ENCODE assay signal across 16 cellular contexts in genomic region chr7:4734587-4735365, GRCh38. TPM values are rescaled to one million over a fixed set of nuclear protein-coding genes. Genes with fewer than 3 reads are reported as not detected.
A peak's percentile ranks its signal among the peaks of the same experiment; 100 is the strongest.
DNase-seq lines count a peak whose midpoint lies in the region; ATAC-seq, FAIRE-seq and TF ChIP-seq lines count a peak whose summit lies in the region.
"Had no signal": no experiment of that assay in that cellular context is flagged by ENCODE, and none has a peak within 500 bp of the region (broad histone marks: within the 10 kb centered on the region; RNA-seq: fewer than 3 reads in every experiment).

No MANE protein-coding gene starts in this region.

- H3F3A ChIP-seq in neural progenitor cell (ENCODE audit: low read depth): peaks cover 17% of the 10 kb centered on the region

- no peaks in the 10 kb centered on the region for H3K36me3 ChIP-seq in neural progenitor cell
- H3K36me3 ChIP-seq in BE2C: peaks cover 21% of the 10 kb centered on the region
- H3K36me3 ChIP-seq: esophagus muscularis mucosa had no signal

- peaks cover 3% of the 10 kb centered on the region for H3K27me3 Mint-ChIP-seq in neural progenitor cell (ENCODE audit: insufficient read depth, low read depth)

- no peak for TF ChIP-seq POLR2A in A549 (IDR thresholded peaks at IDR 0.05; ENCODE audit: low read length)

- no peak for TF ChIP-seq EP300 in A549 (IDR thresholded peaks at IDR 0.05)

- POLR2A ChIA-PET in A549 (lab: Yijun Ruan, JAX): no interaction called here
- POLR2A ChIA-PET in RWPE1 (lab: Yijun Ruan, JAX; ENCODE audit: low non-redundant PET): interaction anchor here (0.6 kb wide), 1 partner anchor 414 kb away, joined by 3 read pairs; no protein-coding TSS in a partner anchor

- H3K27ac ChIP-seq in A549: peak overlapping the region; percentile 21 to 99; a peak in 4 of 6 replicates
- peak overlapping the region; percentile 12 for H3K27ac ChIP-seq in RWPE1
- H3K27ac ChIP-seq in neural progenitor cell: no peak overlapping the region
- H3K27ac ChIP-seq: esophagus muscularis mucosa, hepatocyte had no signal

- intact Hi-C loops in Right ventricle myocardium superior (cut with DNase I): loop anchor here (5.0 kb wide), 1 partner anchor 52 kb away; the partner anchor contains the start of gene FOXK1

- H3K9ac ChIP-seq in neural progenitor cell: no peak overlapping the region

- peaks cover 48% of the 10 kb centered on the region for H3K4me1 Mint-ChIP-seq in neural progenitor cell

- H3K9me3 Mint-ChIP-seq in neural progenitor cell: no peaks in the 10 kb centered on the region

- DNase-seq in A549 (ENCODE audit: low read depth in 1 of 2, low spot score in 1 of 2) (no peak), RWPE1 (ENCODE audit: low spot score) (no peak), Right ventricle myocardium superior (no peak), neural progenitor cell (ENCODE audit: low spot score) (no peak), NCI-H1694 treated with DMSO at 0.1 percent for 48 hours (lab: John Stamatoyannopoulos, UW) (no peak), BE2C (no peak), activated gamma-delta T cell (lab: John Stamatoyannopoulos, UW) (no peak), HUDEP-2 (lab: John Stamatoyannopoulos, UW; ENCODE audit: unreplicated experiment in 76 of 76) (no peak)
- DNase-seq: IMR-90, left colon, NCI-H1092, NCI-H2171 treated with DMSO at 0.1 percent for 48 hours had no signal

- H3K4me3 ChIP-seq in A549 (no peak overlapping the region), neural progenitor cell (no peak overlapping the region), BE2C (ENCODE audit: low read depth, low read length) (no peak overlapping the region)
- H3K4me3 ChIP-seq: esophagus muscularis mucosa, hepatocyte had no signal

- WGBS in A549 (ENCODE audit: missing lambda C conversion rate): 90% methylated on average over 22 of the region's 24 CpGs

- H3K4me3 Mint-ChIP-seq in neural progenitor cell: peak overlapping the region; percentile 59

- peaks cover 86% of the 10 kb centered on the region for H4K20me1 ChIP-seq in neural progenitor cell (ENCODE audit: low read depth)

- no peak overlapping the region for H2AFZ ChIP-seq in neural progenitor cell (replicated peaks)
- H2AFZ ChIP-seq: hepatocyte had no signal

- TF ChIP-seq RAD21 in A549 (conservative IDR thresholded peaks at IDR 0.05 in 1 of 2, IDR thresholded peaks at IDR 0.05 in 1 of 2): no peak

- H3K9me3 ChIP-seq in A549 (no peaks in the 10 kb centered on the region), neural progenitor cell (ENCODE audit: low read depth) (no peaks in the 10 kb centered on the region), BE2C (no peaks in the 10 kb centered on the region)
- H3K9me3 ChIP-seq: esophagus muscularis mucosa had no signal

- peak overlapping the region; percentile 88 for H3K27ac Mint-ChIP-seq in neural progenitor cell

- no peak for ATAC-seq in A549
- peak; percentile 71 for ATAC-seq in Right ventricle myocardium superior (ENCODE audit: poor library complexity)
- ATAC-seq: left colon had no signal

- H3K4me2 ChIP-seq in A549 (no peak overlapping the region), neural progenitor cell (no peak overlapping the region)
- H3K4me2 ChIP-seq: hepatocyte had no signal

- peaks cover 12% of the 10 kb centered on the region for H3K79me2 ChIP-seq in neural progenitor cell (ENCODE audit: low read depth)

- CTCF ChIA-PET in A549 (lab: Yijun Ruan, JAX): interaction anchor here (0.5 to 3.7 kb wide), 9 partner anchors 8 to 481 kb away, joined by 3 to 20 read pairs (median 5); no protein-coding TSS in a partner anchor
- CTCF ChIA-PET in RWPE1 (lab: Yijun Ruan, JAX): interaction anchor here (0.9 kb wide), 1 partner anchor 20 kb away, joined by 3 read pairs; no protein-coding TSS in a partner anchor

- H3K4me1 ChIP-seq in A549: peaks cover 23% of the 10 kb centered on the region
- peaks cover 16% of the 10 kb centered on the region for H3K4me1 ChIP-seq in neural progenitor cell
- peaks cover 11% of the 10 kb centered on the region for H3K4me1 ChIP-seq in BE2C

- H3K27me3 ChIP-seq in neural progenitor cell (no peaks in the 10 kb centered on the region), BE2C (no peaks in the 10 kb centered on the region)
- H3K27me3 ChIP-seq: esophagus muscularis mucosa, hepatocyte had no signal

- TF ChIP-seq CTCF in A549 (IDR thresholded peaks at IDR 0.05) (no peak), RWPE1 (conservative IDR thresholded peaks at IDR 0.05; ENCODE audit: low read depth) (no peak), neural progenitor cell (IDR thresholded peaks at IDR 0.05) (no peak), BE2C (IDR thresholded peaks at IDR 0.05; ENCODE audit: low read depth, low read length) (no peak)

- peaks cover 26% of the 10 kb centered on the region for H3K36me3 Mint-ChIP-seq in neural progenitor cell

- no peak for FAIRE-seq in A549 (lab: Jason Lieb, UNC)
- FAIRE-seq: colon, H54 had no signal

TF ChIP-seq in A549, 52 proteins besides CTCF, POLR2A, EP300 and RAD21:
- TF ChIP-seq ZFP36 (IDR thresholded peaks at IDR 0.05; ENCODE audit: borderline replicate concordance, partially characterized antibody): no peak
- no peak for TF ChIP-seq USF2 (IDR thresholded peaks at IDR 0.05)
- no peak for TF ChIP-seq SMC3 (IDR thresholded peaks at IDR 0.05)
- no peak for TF ChIP-seq RFX5 (IDR thresholded peaks at IDR 0.05)
- TF ChIP-seq MAZ (IDR thresholded peaks at IDR 0.05; ENCODE audit: borderline replicate concordance, low read depth, low read length): no peak
- no peak for TF ChIP-seq CEBPB (IDR thresholded peaks at IDR 0.05)
- no peak for TF ChIP-seq REST (IDR thresholded peaks at IDR 0.05)
- no peak for TF ChIP-seq PHF8 (IDR thresholded peaks at IDR 0.05; ENCODE audit: borderline replicate concordance, low read depth)
- TF ChIP-seq CHD4 (IDR thresholded peaks at IDR 0.05; ENCODE audit: borderline replicate concordance): no peak
- TF ChIP-seq HEYL (CRISPR knock-in tag; IDR thresholded peaks at IDR 0.05): no peak
- no peak for TF ChIP-seq FOSL2 (IDR thresholded peaks at IDR 0.05)
- TF ChIP-seq FOSL2 (CRISPR knock-in tag; IDR thresholded peaks at IDR 0.05): no peak
- TF ChIP-seq MAX (IDR thresholded peaks at IDR 0.05): no peak
- no peak for TF ChIP-seq ZNF302 (CRISPR knock-in tag; IDR thresholded peaks at IDR 0.05)

RNA-seq across cellular contexts. Expression of gene AP5Z1, which starts 40.6 kb away (rescaled TPM):
- 6.8 and 7.1 TPM in 2 replicates for polyA plus RNA-seq in A549 (2011; rRNA removed)
- polyA plus RNA-seq in A549 (2012; cell fraction: cytosol; rRNA removed): 16.4 and 24.3 TPM in 2 replicates
- polyA plus RNA-seq in A549 (2012; cell fraction: nucleus; rRNA removed): 118 and 171 TPM in 2 replicates
- polyA plus RNA-seq in A549 (2017; fragmentation: RNase III; extraction: RNeasy Plus Mini Kit Qiagen cat#74134 plus additional on column Dnase treatment): 17.6 to 22.7 TPM (median 21.8 TPM) in 3 replicates
- polyA minus RNA-seq in A549 (2011; rRNA and poly(A)+ RNA removed): 4.6 and 6.7 TPM in 2 replicates
- 12.7 TPM for total RNA-seq in Right ventricle myocardium superior
- 8.3 and 21.8 TPM in 2 replicates for total RNA-seq in neural progenitor cell (ENCODE audit: low replicate concordance)
- polyA plus RNA-seq in BE2C (2012; ENCODE audit: insufficient read depth, insufficient read length, low read depth): 37.9 TPM

RNA-seq across cellular contexts. Expression of gene FOXK1, which starts 52.7 kb away (rescaled TPM):
- polyA plus RNA-seq in A549 (2011; rRNA removed) (6.8 and 8.3 TPM in 2 replicates), A549 (2017; fragmentation: RNase III; extraction: RNeasy Plus Mini Kit Qiagen cat#74134 plus additional on column Dnase treatment) (9.8 to 10.9 TPM (median 10.2 TPM) in 3 replicates)
- polyA plus RNA-seq in A549 (2012; cell fraction: cytosol; rRNA removed): 7.4 and 10.0 TPM in 2 replicates
- 27.5 and 29.2 TPM in 2 replicates for polyA plus RNA-seq in A549 (2012; cell fraction: nucleus; rRNA removed)
- 15.7 and 19.4 TPM in 2 replicates for polyA minus RNA-seq in A549 (2011; rRNA and poly(A)+ RNA removed)
- total RNA-seq in Right ventricle myocardium superior (16.8 TPM), neural progenitor cell (ENCODE audit: low replicate concordance) (11.1 and 22.4 TPM in 2 replicates)
- polyA plus RNA-seq in BE2C (2012; ENCODE audit: insufficient read depth, insufficient read length, low read depth): 26.0 TPM
